ENCODE assay signal across 7 cellular contexts in genomic region chr11:108788565-108789199, GRCh38.
A peak's percentile ranks its signal among the peaks of the same experiment; 100 is the strongest.
DNase-seq lines count a peak whose midpoint lies in the region; ATAC-seq, FAIRE-seq and TF ChIP-seq lines count a peak whose summit lies in the region.

No MANE protein-coding gene starts in this region.

- no peak for TF ChIP-seq POLR2A in GM12878 (IDR thresholded peaks at IDR 0.05; ENCODE audit: low read depth, low read length)

- CTCF ChIA-PET in GM12878 (lab: Yijun Ruan, JAX), result interaction anchor here (0.6 to 4.5 kb wide), 20 partner anchors 9 to 959 kb away, joined by 3 to 24 read pairs (median 4); no protein-coding TSS in a partner anchor

- no peaks in the 10 kb centered on the region for H3K4me1 Mint-ChIP-seq in neural crest cell

- H3K4me1 ChIP-seq in GM12878 (ENCODE audit: control insufficient read depth, insufficient read depth, low read length), result peaks cover 4% of the 10 kb centered on the region; the same call in 1 of the 2 replicates

- no peaks in the 10 kb centered on the region for H3K36me3 ChIP-seq in GM12878 (ENCODE audit: control insufficient read depth in 2 of 2, insufficient read depth in 2 of 2, low read length in 1 of 2)

- BruUV-seq in GM12878 (replicated peaks; lab: Mats Ljungman, UMichigan), result no TSS peak

- in situ Hi-C loops in GM12878 (cut with MboI), result loop anchor here (10.0 kb wide), 1 partner anchor 906 kb away; no protein-coding TSS in a partner anchor

- no peak overlapping the region for H3K4me2 ChIP-seq in GM12878 (ENCODE audit: control insufficient read depth, insufficient read depth)

- ATAC-seq in GM18511 (IDR thresholded peaks at IDR 0.05; ENCODE audit: unreplicated experiment) (peak; percentile 70), HG03460 (IDR thresholded peaks at IDR 0.05; ENCODE audit: unreplicated experiment) (peak; percentile 49), GM12878 (peak; percentile 84), HG02610 (IDR thresholded peaks at IDR 0.05; ENCODE audit: unreplicated experiment) (no peak), HG03439 (IDR thresholded peaks at IDR 0.05; ENCODE audit: unreplicated experiment) (no peak)

- no peak for FAIRE-seq in GM12878 (lab: Jason Lieb, UNC)

- H3K79me2 ChIP-seq in GM12878 (ENCODE audit: control insufficient read depth, insufficient read depth, low read length), result peaks cover 4% of the 10 kb centered on the region

- SMC1A ChIA-PET in GM12878 (lab: Charles Lee; ENCODE audit: uncharacterized antibody, unreplicated experiment), result interaction anchor here (0.7 to 2.7 kb wide), 9 partner anchors 9 to 909 kb away, joined by 3 to 9 read pairs (median 4); no protein-coding TSS in a partner anchor

- no peak overlapping the region for H3K27ac ChIP-seq in GM12878 (ENCODE audit: control insufficient read depth, insufficient read depth)

- DNase-seq in GM12878 (ENCODE audit: low read depth, low spot score) (no peak), neural crest cell (ENCODE audit: low read depth, low spot score) (no peak), NCI-H2107 (lab: John Stamatoyannopoulos, UW) (no peak)

- peaks cover 4% of the 10 kb centered on the region for H3K9me3 Mint-ChIP-seq in neural crest cell

- no peak overlapping the region for H2AFZ ChIP-seq in GM12878 (ENCODE audit: control insufficient read depth, low read depth, low read length)

- peak; percentile 69 for TF ChIP-seq RAD21 in GM12878 (IDR thresholded peaks at IDR 0.05; ENCODE audit: insufficient read depth, low read depth, low read length)

- TF ChIP-seq EP300 in GM12878 (IDR thresholded peaks at IDR 0.05; ENCODE audit: borderline replicate concordance in 1 of 2, control insufficient read depth in 1 of 2, low read depth in 2 of 2, low read length in 2 of 2), result no peak

- no peak overlapping the region for H3K27ac Mint-ChIP-seq in neural crest cell (ENCODE audit: unreplicated experiment)

- RAD21 ChIA-PET in GM12878 (lab: Charles Lee; ENCODE audit: unreplicated experiment), result interaction anchor here (1.0 to 1.5 kb wide), 6 partner anchors 8 to 100 kb away, joined by 3 to 5 read pairs (median 4); no protein-coding TSS in a partner anchor

- intact Hi-C loops in GM12878 (cut with micrococcal nuclease; ENCODE audit: unreplicated experiment), result no loop called here

- H3K4me3 Mint-ChIP-seq in neural crest cell, result no peak overlapping the region

- no peaks in the 10 kb centered on the region for H3K27me3 Mint-ChIP-seq in neural crest cell (ENCODE audit: low read depth)

- H3K4me3 ChIP-seq in GM12878, result no peak overlapping the region

- no peaks in the 10 kb centered on the region for H3K27me3 ChIP-seq in GM12878 (replicated peaks in 1 of 2; ENCODE audit: control insufficient read depth in 2 of 2, insufficient read depth in 2 of 2, low read length in 1 of 2)

- H4K20me1 ChIP-seq in GM12878 (ENCODE audit: control insufficient read depth, insufficient read depth), result no peaks in the 10 kb centered on the region

- H3K9me3 ChIP-seq in GM12878 (replicated peaks; ENCODE audit: control insufficient read depth, insufficient read depth, low read length), result no peaks in the 10 kb centered on the region

- peaks cover 2% of the 10 kb centered on the region for H3K36me3 Mint-ChIP-seq in neural crest cell (ENCODE audit: low read depth)

- H3K9ac ChIP-seq in GM12878 (ENCODE audit: control insufficient read depth, insufficient read depth, low read length), result no peak overlapping the region

- POLR2A ChIA-PET in GM12878 (lab: Charles Lee), result no interaction called here

- WGBS in GM12878 (ENCODE audit: insufficient coverage, insufficient replicate concordance, low lambda C conversion rate, missing lambda C conversion rate), result 95% methylated on average over 5 of the region's 5 CpGs

- peak; percentile 50 to 55 (median 51); a peak in 5 of 6 replicates for TF ChIP-seq CTCF in GM12878 (IDR thresholded peaks at IDR 0.05 in 2 of 3, conservative IDR thresholded peaks at IDR 0.05 in 1 of 3; ENCODE audit: control insufficient read depth in 2 of 3, extremely low read depth in 1 of 3, insufficient read depth in 1 of 3, low read depth in 3 of 3, low read length in 3 of 3)
- TF ChIP-seq CTCF in neural crest cell (conservative IDR thresholded peaks at IDR 0.05), result peak; percentile 46

TF ChIP-seq in GM12878, 131 proteins besides CTCF, POLR2A, EP300 and RAD21:
- TF ChIP-seq HDGF (IDR thresholded peaks at IDR 0.05), result no peak
- no peak for TF ChIP-seq SMAD1 (IDR thresholded peaks at IDR 0.05; ENCODE audit: low read depth, partially characterized antibody)
- TF ChIP-seq SMC3 (IDR thresholded peaks at IDR 0.05; ENCODE audit: borderline replicate concordance, low read length), result peak; percentile 47; the same call in 1 of the 2 replicates

Comparison
In these comparisons a context has a peak if more than half of its experiments do, and no peak if none do; other contexts are left out.
1. ATAC-seq: peak in GM18511 (single experiment), HG03460 (single experiment) and GM12878 (single experiment); none in HG02610 (single experiment) and HG03439 (single experiment).